In the genomic region with DNA sequence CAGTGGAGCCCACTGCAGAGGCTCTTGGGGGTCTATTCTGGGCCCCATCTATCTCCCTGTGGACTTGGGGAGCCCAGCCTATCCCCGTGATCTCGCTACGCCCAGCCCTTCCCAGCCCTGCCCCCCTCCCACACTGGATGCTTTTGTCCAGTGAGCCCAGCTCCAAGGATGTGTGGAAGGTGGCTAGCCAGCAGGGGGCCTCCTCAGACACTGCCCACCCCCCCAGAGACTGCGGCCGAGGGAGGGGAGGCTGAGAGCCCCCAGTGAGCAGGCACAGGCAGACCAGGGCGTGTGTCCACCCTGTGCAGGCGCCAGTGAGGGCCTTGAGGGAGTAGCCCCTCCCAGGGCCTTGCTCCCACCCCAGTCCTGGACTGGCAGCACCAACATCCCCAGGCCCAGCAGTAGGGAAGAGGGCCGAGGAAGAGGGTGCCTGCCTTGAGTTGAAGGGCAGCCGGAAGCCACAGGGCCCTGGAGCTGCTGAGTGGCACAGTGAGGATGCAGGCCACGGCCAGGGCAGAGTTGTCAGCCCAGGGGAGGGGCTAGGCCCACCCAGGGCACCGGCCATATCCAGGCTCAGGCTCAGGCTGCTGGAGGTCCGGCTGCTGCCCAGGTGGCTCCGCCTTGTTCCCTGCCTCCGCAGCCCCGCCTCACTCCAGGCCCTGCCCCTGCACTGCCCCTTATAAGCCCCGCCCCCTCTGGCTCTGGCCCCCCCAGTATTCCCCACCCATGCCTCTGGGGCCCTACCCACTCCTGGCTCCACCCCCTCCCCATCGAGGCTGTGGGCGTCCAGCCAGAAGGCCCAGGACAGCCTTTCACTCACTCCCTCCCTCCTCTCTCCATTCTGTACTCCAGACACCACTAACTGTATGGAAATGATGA, we compare ENCODE assay signal across 10 cellular contexts. TPM values are rescaled to one million over a fixed set of nuclear protein-coding genes. Genes with fewer than 3 reads are reported as not detected.
DNase-seq lines count a peak whose midpoint lies in the region; ATAC-seq and TF ChIP-seq lines count a peak whose summit lies in the region.
"Had no signal": no experiment of that assay in that cellular context is flagged by ENCODE, and none has a peak within 500 bp of the region (broad histone marks: within the 10 kb centered on the region; RNA-seq: fewer than 3 reads in every experiment).

No MANE protein-coding gene starts in this region.

- H3K4me3 ChIP-seq in adipocyte (ENCODE audit: low read length) (no peak overlapping the region), vagina (peak overlapping the region; percentile 32 to 44)

- no peak overlapping the region for H3K27ac Mint-ChIP-seq in activated CD8-positive, alpha-beta memory T cell treated with anti-CD3 and anti-CD28 coated beads, Interleukin-2, amount 10 ng/mL, durations not matched to agents 7 days and 5 days
- H3K27ac Mint-ChIP-seq in effector memory CD8-positive, alpha-beta T cell: no peak overlapping the region

- no peak overlapping the region for H3K9ac ChIP-seq in adipocyte (ENCODE audit: low read length)

- ATAC-seq in activated CD8-positive, alpha-beta memory T cell treated with anti-CD3 and anti-CD28 coated beads, Interleukin-2, amount 10 ng/mL, durations not matched to agents 7 days and 5 days: peak; percentile 13
- ATAC-seq in effector memory CD8-positive, alpha-beta T cell (replicated peaks): no peak
- no peak for ATAC-seq in HG02798 (IDR thresholded peaks at IDR 0.05; ENCODE audit: poor library complexity, unreplicated experiment)

- H3K27me3 Mint-ChIP-seq in activated CD8-positive, alpha-beta memory T cell treated with anti-CD3 and anti-CD28 coated beads, Interleukin-2, amount 10 ng/mL, durations not matched to agents 7 days and 5 days: no peaks in the 10 kb centered on the region
- H3K27me3 Mint-ChIP-seq in effector memory CD8-positive, alpha-beta T cell: no peaks in the 10 kb centered on the region

- no peak for TF ChIP-seq POLR2A in vagina (IDR thresholded peaks at IDR 0.05)

- H3K4me1 ChIP-seq in adipocyte (ENCODE audit: control insufficient read depth, insufficient read depth, low read length): peaks cover 2% of the 10 kb centered on the region
- H3K4me1 ChIP-seq in vagina: peaks cover 37% of the 10 kb centered on the region

- H3K4me1 Mint-ChIP-seq in activated CD8-positive, alpha-beta memory T cell treated with anti-CD3 and anti-CD28 coated beads, Interleukin-2, amount 10 ng/mL, durations not matched to agents 7 days and 5 days: no peaks in the 10 kb centered on the region
- peaks cover 9 to 17% of the 10 kb centered on the region in 2 donors for H3K4me1 Mint-ChIP-seq in effector memory CD8-positive, alpha-beta T cell (ENCODE audit: low read depth in 2 of 2)

- H3K27me3 ChIP-seq in adipocyte (replicated peaks; ENCODE audit: control insufficient read depth, insufficient read depth, low read length) (peaks cover 12% of the 10 kb centered on the region), vagina (no peaks in the 10 kb centered on the region)

- H3K36me3 Mint-ChIP-seq in activated CD8-positive, alpha-beta memory T cell treated with anti-CD3 and anti-CD28 coated beads, Interleukin-2, amount 10 ng/mL, durations not matched to agents 7 days and 5 days: no peaks in the 10 kb centered on the region
- peaks cover 12% of the 10 kb centered on the region for H3K36me3 Mint-ChIP-seq in effector memory CD8-positive, alpha-beta T cell (ENCODE audit: insufficient read depth)

- peak overlapping the region; percentile 78 for H3K27ac ChIP-seq in vagina
- H3K27ac ChIP-seq: C4-2B, neutrophil had no signal

- H3K9me3 ChIP-seq in adipocyte (ENCODE audit: control insufficient read depth, low read length) (no peaks in the 10 kb centered on the region), vagina (no peaks in the 10 kb centered on the region)
- H3K9me3 ChIP-seq: neutrophil had no signal

- no peak overlapping the region for H3K4me3 Mint-ChIP-seq in activated CD8-positive, alpha-beta memory T cell treated with anti-CD3 and anti-CD28 coated beads, Interleukin-2, amount 10 ng/mL, durations not matched to agents 7 days and 5 days
- H3K4me3 Mint-ChIP-seq in effector memory CD8-positive, alpha-beta T cell: no peak overlapping the region

- no peaks in the 10 kb centered on the region for H3K9me3 Mint-ChIP-seq in activated CD8-positive, alpha-beta memory T cell treated with anti-CD3 and anti-CD28 coated beads, Interleukin-2, amount 10 ng/mL, durations not matched to agents 7 days and 5 days (ENCODE audit: low read depth)
- no peaks in the 10 kb centered on the region for H3K9me3 Mint-ChIP-seq in effector memory CD8-positive, alpha-beta T cell

- intact Hi-C loops in vagina (cut with DNase I): loop anchor here (5.0 kb wide), 1 partner anchor 59 kb away; no protein-coding TSS in a partner anchor

- CTCF ChIA-PET in activated CD8-positive, alpha-beta memory T cell treated with anti-CD3 and anti-CD28 coated beads, Interleukin-2, amount 10 ng/mL, durations not matched to agents 7 days and 5 days (lab: Charles Lee): no interaction called here

- DNase-seq in activated CD8-positive, alpha-beta memory T cell treated with anti-CD3 and anti-CD28 coated beads, Interleukin-2, amount 10 ng/mL, durations not matched to agents 7 days and 5 days: no peak
- no peak for DNase-seq in activated CD8-positive, alpha-beta memory T cell treated with anti-CD3 and anti-CD28 coated beads, Interleukin-2, amount 50 U/mL, for 48 hours
- DNase-seq in adipocyte (ENCODE audit: low read depth) (peak; percentile 10), iris pigment epithelial cell (ENCODE audit: low read depth) (peak; percentile 24), vagina (ENCODE audit: extremely low spot score in 2 of 2) (no peak), SKM-1 treated with dmso at 0.1 percent for 144 hours (lab: John Stamatoyannopoulos, UW; ENCODE audit: unreplicated experiment) (no peak)
- no peak for DNase-seq in effector memory CD8-positive, alpha-beta T cell

- no peaks in the 10 kb centered on the region for H3K36me3 ChIP-seq in adipocyte (ENCODE audit: control insufficient read depth, insufficient read depth, low read length, severe bottlenecking)
- H3K36me3 ChIP-seq in vagina: no peaks in the 10 kb centered on the region
- H3K36me3 ChIP-seq: neutrophil had no signal

- peak in 2 of 3 experiments; percentile 21 to 22 for TF ChIP-seq CTCF in vagina (IDR thresholded peaks at IDR 0.05)

RNA-seq across cellular contexts. Expression of gene MOB2, which starts 28.0 kb away (rescaled TPM):
- 10 to 100 TPM; 34.1 to 34.7 TPM for total RNA-seq in activated CD8-positive, alpha-beta memory T cell treated with anti-CD3 and anti-CD28 coated beads, Interleukin-2, amount 10 ng/mL, durations not matched to agents 7 days and 5 days
- 34.1 TPM for total RNA-seq in vagina

Comparison
In these comparisons a context has a peak if more than half of its experiments do, and no peak if none do; other contexts are left out.
1. DNase-seq: peak in adipocyte (single experiment) and iris pigment epithelial cell (single experiment); none in activated CD8-positive, alpha-beta memory T cell treated with anti-CD3 and anti-CD28 coated beads, Interleukin-2, amount 10 ng/mL, durations not matched to agents 7 days and 5 days (single experiment), activated CD8-positive, alpha-beta memory T cell treated with anti-CD3 and anti-CD28 coated beads, Interleukin-2, amount 50 U/mL, for 48 hours (single experiment), vagina (0 of 2), SKM-1 treated with dmso at 0.1 percent for 144 hours (single experiment) and effector memory CD8-positive, alpha-beta T cell (0 of 3).